Comparison of ENCODE assay signal across 10 cellular contexts in genomic region chr5:134086943-134087305, GRCh38.
DNase-seq lines count a peak whose midpoint lies in the region; ATAC-seq and TF ChIP-seq lines count a peak whose summit lies in the region.
"Had no signal": no experiment of that assay in that cellular context is flagged by ENCODE, and none has a peak within 500 bp of the region (broad histone marks: within the 10 kb centered on the region; RNA-seq: fewer than 3 reads in every experiment).

No MANE protein-coding gene starts in this region.

- no peaks in the 10 kb centered on the region for H3K36me3 ChIP-seq in parathyroid adenoma (ENCODE audit: control insufficient read depth, insufficient read depth, low read length)

- H3K4me1 ChIP-seq in parathyroid adenoma, result peaks cover 4% of the 10 kb centered on the region

- no peaks in the 10 kb centered on the region for H3K27me3 ChIP-seq in parathyroid adenoma (ENCODE audit: control insufficient read depth, insufficient read depth, low read length)

- H3K4me3 ChIP-seq in parathyroid adenoma (ENCODE audit: low read depth, low read length), result no peak overlapping the region

- peak; percentile 85 for ATAC-seq in stimulated activated effector memory CD8-positive, alpha-beta T cell treated with anti-CD3 and anti-CD28 coated beads, Interleukin-12 subunit alpha, Interleukin-12 subunit beta, amount 100 ng/mL, for 72 hours
- no peak for ATAC-seq in HG03095 (IDR thresholded peaks at IDR 0.05; ENCODE audit: unreplicated experiment)
- ATAC-seq in HG03378 (IDR thresholded peaks at IDR 0.05; ENCODE audit: unreplicated experiment), result no peak

- H3K9me3 ChIP-seq in parathyroid adenoma (ENCODE audit: control insufficient read depth, low read length), result no peaks in the 10 kb centered on the region

- H3K27ac Mint-ChIP-seq in stimulated activated effector memory CD8-positive, alpha-beta T cell treated with anti-CD3 and anti-CD28 coated beads, Interleukin-12 subunit alpha, Interleukin-12 subunit beta, amount 100 ng/mL, for 72 hours, result no peak overlapping the region

- DNase-seq in activated CD4-positive, alpha-beta T cell treated with anti-CD3 and anti-CD28 coated beads for 24 hours (ENCODE audit: low read depth in 2 of 2), result peak; percentile 64 to 74
- peak; percentile 59 for DNase-seq in activated T-helper 1 cell treated with Interleukin-2 at 50 U/mL for 16 hours (ENCODE audit: low read depth)
- no peak for DNase-seq in stimulated activated effector memory CD8-positive, alpha-beta T cell treated with anti-CD3 and anti-CD28 coated beads, Interleukin-12 subunit alpha, Interleukin-12 subunit beta, amount 100 ng/mL, for 72 hours (ENCODE audit: low spot score in 2 of 2)
- no peak for DNase-seq in NOMO-1 treated with DMSO at 0.1 percent for 48 hours (lab: John Stamatoyannopoulos, UW; ENCODE audit: unreplicated experiment)
- DNase-seq in DMS 273 (lab: John Stamatoyannopoulos, UW; ENCODE audit: unreplicated experiment), result no peak
- DNase-seq: DMS79, NCI-H1105 treated with DMSO at 0.1 percent for 48 hours had no signal

- H3K27ac ChIP-seq in parathyroid adenoma, result no peak overlapping the region

- H3K4me1 Mint-ChIP-seq in stimulated activated effector memory CD8-positive, alpha-beta T cell treated with anti-CD3 and anti-CD28 coated beads, Interleukin-12 subunit alpha, Interleukin-12 subunit beta, amount 100 ng/mL, for 72 hours, result peaks cover 38% of the 10 kb centered on the region

- H3K9ac ChIP-seq in parathyroid adenoma, result no peak overlapping the region

- H3K36me3 Mint-ChIP-seq in stimulated activated effector memory CD8-positive, alpha-beta T cell treated with anti-CD3 and anti-CD28 coated beads, Interleukin-12 subunit alpha, Interleukin-12 subunit beta, amount 100 ng/mL, for 72 hours, result no peaks in the 10 kb centered on the region

- H3K79me2 ChIP-seq in parathyroid adenoma, result no peaks in the 10 kb centered on the region

- H3K4me3 Mint-ChIP-seq in stimulated activated effector memory CD8-positive, alpha-beta T cell treated with anti-CD3 and anti-CD28 coated beads, Interleukin-12 subunit alpha, Interleukin-12 subunit beta, amount 100 ng/mL, for 72 hours, result no peak overlapping the region

- H3K9me3 Mint-ChIP-seq in stimulated activated effector memory CD8-positive, alpha-beta T cell treated with anti-CD3 and anti-CD28 coated beads, Interleukin-12 subunit alpha, Interleukin-12 subunit beta, amount 100 ng/mL, for 72 hours, result no peaks in the 10 kb centered on the region

- no peak overlapping the region for H3K4me2 ChIP-seq in parathyroid adenoma (ENCODE audit: low read length)

- TF ChIP-seq CTCF in parathyroid adenoma (IDR thresholded peaks at IDR 0.05), result no peak

- peak overlapping the region; percentile 58 for H2AFZ ChIP-seq in parathyroid adenoma

Comparison
In these comparisons a context has a peak if more than half of its experiments do, and no peak if none do; other contexts are left out.
1. DNase-seq: peak in activated CD4-positive, alpha-beta T cell treated with anti-CD3 and anti-CD28 coated beads for 24 hours (2 of 2) and activated T-helper 1 cell treated with Interleukin-2 at 50 U/mL for 16 hours (single experiment); none in stimulated activated effector memory CD8-positive, alpha-beta T cell treated with anti-CD3 and anti-CD28 coated beads, Interleukin-12 subunit alpha, Interleukin-12 subunit beta, amount 100 ng/mL, for 72 hours (0 of 2), NOMO-1 treated with DMSO at 0.1 percent for 48 hours (single experiment) and DMS 273 (single experiment).